ENCODE assay signal across 1 cellular context in genomic region chr1:42958488-42959317, GRCh38.
TF ChIP-seq lines count a peak whose summit lies in the region.

Gene SLC2A1 (minus strand): TSS chr1:42958868. CDS start chr1:42958651, 217 bp downstream.

TF ChIP-seq in H1, 55 proteins besides CTCF, POLR2A, EP300 and RAD21:
- TF ChIP-seq CHD1 (IDR thresholded peaks at IDR 0.05; ENCODE audit: low read depth, low read length) (peak; percentile 15), POLR2AphosphoS5 (IDR thresholded peaks at IDR 0.05; ENCODE audit: low read depth, low read length) (peak; percentile 97), ASH2L (IDR thresholded peaks at IDR 0.05; ENCODE audit: low read length) (peak; percentile 41), ATF2 (IDR thresholded peaks at IDR 0.05; ENCODE audit: low read length) (no peak), RBBP5 (IDR thresholded peaks at IDR 0.05; ENCODE audit: borderline replicate concordance, low read depth, low read length) (peak; percentile 42; the same call in 1 of the 2 replicates), NRF1 (IDR thresholded peaks at IDR 0.05; ENCODE audit: low read depth, low read length) (no peak), CBX8 (IDR thresholded peaks at IDR 0.05; ENCODE audit: borderline replicate concordance, low read depth, low read length) (no peak), EGR1 (IDR thresholded peaks at IDR 0.05; ENCODE audit: borderline replicate concordance, low read depth, low read length) (peak; percentile 18; the same call in 1 of the 2 replicates), TAF7 (optimal IDR thresholded peaks at IDR 0.05; ENCODE audit: borderline replicate concordance, low read depth, low read length) (peak; percentile 98), HDAC2 (IDR thresholded peaks at IDR 0.05; ENCODE audit: borderline replicate concordance in 1 of 2, low read depth in 2 of 2, low read length in 2 of 2) (peak in 1 of 2 experiments; percentile 38; a peak in 1 of 4 replicates), TAF1 (IDR thresholded peaks at IDR 0.05; ENCODE audit: low read depth, low read length) (peak; percentile 97), TCF12 (IDR thresholded peaks at IDR 0.05; ENCODE audit: low read depth, low read length) (0 out of 2 replicates have a peak, but pooled peaks have one; percentile 3), KDM1A (IDR thresholded peaks at IDR 0.05; ENCODE audit: borderline replicate concordance, low read length) (peak; percentile 92), SIN3A (conservative IDR thresholded peaks at IDR 0.05 in 1 of 2, IDR thresholded peaks at IDR 0.05 in 1 of 2; ENCODE audit: low read depth in 1 of 2, low read length in 2 of 2) (peak; percentile 83 to 86; a peak in 3 of 4 replicates), YY1 (IDR thresholded peaks at IDR 0.05; ENCODE audit: low read depth, low read length) (peak; percentile 89), CREB1 (IDR thresholded peaks at IDR 0.05) (peak; percentile 33; the same call in 1 of the 2 replicates), JUND (IDR thresholded peaks at IDR 0.05; ENCODE audit: low read length) (no peak), USF2 (IDR thresholded peaks at IDR 0.05; ENCODE audit: low read length) (no peak), FOSL1 (IDR thresholded peaks at IDR 0.05; ENCODE audit: insufficient read depth, low read depth, low read length) (0 out of 2 replicates have a peak, but pooled peaks have one; percentile 9), TBP (IDR thresholded peaks at IDR 0.05; ENCODE audit: low read depth, low read length) (peak; percentile 95), KDM5A (IDR thresholded peaks at IDR 0.05; ENCODE audit: low read length) (0 out of 2 replicates have a peak, but pooled peaks have one; percentile 23), SP1 (IDR thresholded peaks at IDR 0.05; ENCODE audit: low read depth, low read length) (peak; percentile 8; the same call in 1 of the 2 replicates), RXRA (IDR thresholded peaks at IDR 0.05; ENCODE audit: insufficient read depth, low read depth, low read length) (no peak), PHF8 (conservative IDR thresholded peaks at IDR 0.05; ENCODE audit: low read depth, low read length) (peak; percentile 75; the same call in 1 of the 2 replicates), KDM4A (IDR thresholded peaks at IDR 0.05; ENCODE audit: low read depth, low read length, severe bottlenecking) (peak; percentile 53), GABPA (IDR thresholded peaks at IDR 0.05; ENCODE audit: borderline replicate concordance, insufficient read depth, low read length) (0 out of 2 replicates have a peak, but pooled peaks have one; percentile 13), MAX (IDR thresholded peaks at IDR 0.05) (peak; percentile 55), GTF2F1 (IDR thresholded peaks at IDR 0.05; ENCODE audit: borderline replicate concordance, low read depth, low read length) (peak; percentile 22; the same call in 1 of the 2 replicates)
